ENCODE assay signal across 9 cellular contexts in the genomic region with DNA sequence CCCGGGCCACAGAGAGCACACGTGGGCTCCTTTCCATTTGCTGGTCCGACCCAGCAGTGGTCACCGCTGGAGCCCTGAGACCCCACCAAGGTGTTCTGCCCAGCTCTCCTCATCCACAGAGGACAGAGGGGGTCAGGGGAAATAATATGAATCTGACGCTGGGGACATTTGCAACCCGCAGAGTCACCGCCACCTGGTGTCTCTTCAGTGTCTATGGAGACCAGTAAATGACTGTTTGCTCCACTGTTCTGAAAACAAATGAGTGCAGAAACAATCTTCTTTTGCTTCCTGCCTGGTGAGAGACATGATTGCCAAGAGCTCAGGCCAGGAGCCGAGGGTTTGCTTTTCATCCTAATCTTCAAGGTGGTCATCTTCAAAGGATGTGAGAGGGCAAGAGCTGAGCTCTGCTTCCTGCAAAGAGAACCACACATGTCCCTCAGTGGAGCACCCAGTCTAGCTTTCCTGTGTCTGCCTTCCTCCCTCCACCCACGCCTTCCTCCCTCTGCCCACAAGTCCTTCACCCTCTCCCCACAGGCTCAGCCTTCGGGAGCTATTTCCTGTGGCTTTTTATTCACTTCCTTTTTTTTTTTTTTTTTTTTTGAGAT.
DNase-seq lines count a peak whose midpoint lies in the region; ATAC-seq and TF ChIP-seq lines count a peak whose summit lies in the region.
"Had no signal": no experiment of that assay in that cellular context is flagged by ENCODE, and none has a peak within 500 bp of the region (broad histone marks: within the 10 kb centered on the region; RNA-seq: fewer than 3 reads in every experiment).

No MANE protein-coding gene starts in this region.

- DNase-seq in NAMALWA (ENCODE audit: low spot score) = peak; percentile 86
- peak; percentile 48 to 63 for DNase-seq in activated CD4-positive, alpha-beta T cell treated with anti-CD3 and anti-CD28 coated beads for 4 hours
- DNase-seq in epithelial cell of esophagus (ENCODE audit: low read depth) = peak; percentile 48
- peak; percentile 33 to 48 for DNase-seq in stimulated activated CD4-positive, alpha-beta T cell treated with anti-CD3 and anti-CD28 coated beads, Interleukin-4, amount 100 ng/mL, for 4 hours
- no peak for DNase-seq in DMS114 treated with DMSO at 0.1 percent for 48 hours (lab: John Stamatoyannopoulos, UW; ENCODE audit: unreplicated experiment)
- no peak for DNase-seq in cerebellar nuclear complex (lab: John Stamatoyannopoulos, UW)

- no peak overlapping the region for H3K4me3 ChIP-seq in GM12875 (ENCODE audit: low read depth, low read length)
- no peak overlapping the region for H3K4me3 ChIP-seq in epithelial cell of esophagus (ENCODE audit: low read length)
- H3K4me3 ChIP-seq: SJSA1 had no signal

- 0 out of 2 replicates have a peak, but pooled peaks have one; percentile 16 for TF ChIP-seq CTCF in GM12875 (IDR thresholded peaks at IDR 0.05; ENCODE audit: borderline replicate concordance, insufficient read depth, low read depth, low read length)
- no peak for TF ChIP-seq CTCF in epithelial cell of esophagus (IDR thresholded peaks at IDR 0.05; ENCODE audit: insufficient read depth, low read depth, low read length, missing control alignments)

- no peak for ATAC-seq in HG02840 (IDR thresholded peaks at IDR 0.05; ENCODE audit: low FRiP score, unreplicated experiment)

Comparison
In these comparisons a context has a peak if more than half of its experiments do, and no peak if none do; other contexts are left out.
1. DNase-seq: peak in NAMALWA (single experiment), activated CD4-positive, alpha-beta T cell treated with anti-CD3 and anti-CD28 coated beads for 4 hours (2 of 2), epithelial cell of esophagus (single experiment) and stimulated activated CD4-positive, alpha-beta T cell treated with anti-CD3 and anti-CD28 coated beads, Interleukin-4, amount 100 ng/mL, for 4 hours (2 of 2); none in DMS114 treated with DMSO at 0.1 percent for 48 hours (single experiment) and cerebellar nuclear complex (0 of 2).